Comparison of ENCODE assay signal across 1 cellular context in the genomic region with DNA sequence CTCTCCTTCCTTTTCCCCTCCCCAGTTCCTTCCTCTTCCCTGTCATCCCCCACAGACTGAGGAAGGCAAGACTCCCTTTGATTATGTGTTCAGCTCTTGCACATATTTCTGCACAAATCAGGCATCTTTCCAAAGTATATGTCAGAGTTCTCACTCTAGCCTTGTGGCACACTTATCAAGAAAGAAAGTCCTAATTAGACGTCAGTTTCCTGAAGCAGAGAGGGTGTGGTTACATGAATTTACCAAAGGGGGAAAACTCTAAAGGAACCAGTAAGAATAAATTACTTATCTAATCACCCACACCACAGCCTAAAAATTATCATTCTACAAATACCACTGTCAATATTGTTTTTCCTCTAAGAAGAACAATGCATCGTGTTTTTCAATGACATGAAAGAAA.
TF ChIP-seq lines count a peak whose summit lies in the region.

No MANE protein-coding gene starts in this region.

TF ChIP-seq in GM23338, 12 proteins besides CTCF, POLR2A, EP300 and RAD21 (continued from another document):
- TF ChIP-seq, protein P1, sequence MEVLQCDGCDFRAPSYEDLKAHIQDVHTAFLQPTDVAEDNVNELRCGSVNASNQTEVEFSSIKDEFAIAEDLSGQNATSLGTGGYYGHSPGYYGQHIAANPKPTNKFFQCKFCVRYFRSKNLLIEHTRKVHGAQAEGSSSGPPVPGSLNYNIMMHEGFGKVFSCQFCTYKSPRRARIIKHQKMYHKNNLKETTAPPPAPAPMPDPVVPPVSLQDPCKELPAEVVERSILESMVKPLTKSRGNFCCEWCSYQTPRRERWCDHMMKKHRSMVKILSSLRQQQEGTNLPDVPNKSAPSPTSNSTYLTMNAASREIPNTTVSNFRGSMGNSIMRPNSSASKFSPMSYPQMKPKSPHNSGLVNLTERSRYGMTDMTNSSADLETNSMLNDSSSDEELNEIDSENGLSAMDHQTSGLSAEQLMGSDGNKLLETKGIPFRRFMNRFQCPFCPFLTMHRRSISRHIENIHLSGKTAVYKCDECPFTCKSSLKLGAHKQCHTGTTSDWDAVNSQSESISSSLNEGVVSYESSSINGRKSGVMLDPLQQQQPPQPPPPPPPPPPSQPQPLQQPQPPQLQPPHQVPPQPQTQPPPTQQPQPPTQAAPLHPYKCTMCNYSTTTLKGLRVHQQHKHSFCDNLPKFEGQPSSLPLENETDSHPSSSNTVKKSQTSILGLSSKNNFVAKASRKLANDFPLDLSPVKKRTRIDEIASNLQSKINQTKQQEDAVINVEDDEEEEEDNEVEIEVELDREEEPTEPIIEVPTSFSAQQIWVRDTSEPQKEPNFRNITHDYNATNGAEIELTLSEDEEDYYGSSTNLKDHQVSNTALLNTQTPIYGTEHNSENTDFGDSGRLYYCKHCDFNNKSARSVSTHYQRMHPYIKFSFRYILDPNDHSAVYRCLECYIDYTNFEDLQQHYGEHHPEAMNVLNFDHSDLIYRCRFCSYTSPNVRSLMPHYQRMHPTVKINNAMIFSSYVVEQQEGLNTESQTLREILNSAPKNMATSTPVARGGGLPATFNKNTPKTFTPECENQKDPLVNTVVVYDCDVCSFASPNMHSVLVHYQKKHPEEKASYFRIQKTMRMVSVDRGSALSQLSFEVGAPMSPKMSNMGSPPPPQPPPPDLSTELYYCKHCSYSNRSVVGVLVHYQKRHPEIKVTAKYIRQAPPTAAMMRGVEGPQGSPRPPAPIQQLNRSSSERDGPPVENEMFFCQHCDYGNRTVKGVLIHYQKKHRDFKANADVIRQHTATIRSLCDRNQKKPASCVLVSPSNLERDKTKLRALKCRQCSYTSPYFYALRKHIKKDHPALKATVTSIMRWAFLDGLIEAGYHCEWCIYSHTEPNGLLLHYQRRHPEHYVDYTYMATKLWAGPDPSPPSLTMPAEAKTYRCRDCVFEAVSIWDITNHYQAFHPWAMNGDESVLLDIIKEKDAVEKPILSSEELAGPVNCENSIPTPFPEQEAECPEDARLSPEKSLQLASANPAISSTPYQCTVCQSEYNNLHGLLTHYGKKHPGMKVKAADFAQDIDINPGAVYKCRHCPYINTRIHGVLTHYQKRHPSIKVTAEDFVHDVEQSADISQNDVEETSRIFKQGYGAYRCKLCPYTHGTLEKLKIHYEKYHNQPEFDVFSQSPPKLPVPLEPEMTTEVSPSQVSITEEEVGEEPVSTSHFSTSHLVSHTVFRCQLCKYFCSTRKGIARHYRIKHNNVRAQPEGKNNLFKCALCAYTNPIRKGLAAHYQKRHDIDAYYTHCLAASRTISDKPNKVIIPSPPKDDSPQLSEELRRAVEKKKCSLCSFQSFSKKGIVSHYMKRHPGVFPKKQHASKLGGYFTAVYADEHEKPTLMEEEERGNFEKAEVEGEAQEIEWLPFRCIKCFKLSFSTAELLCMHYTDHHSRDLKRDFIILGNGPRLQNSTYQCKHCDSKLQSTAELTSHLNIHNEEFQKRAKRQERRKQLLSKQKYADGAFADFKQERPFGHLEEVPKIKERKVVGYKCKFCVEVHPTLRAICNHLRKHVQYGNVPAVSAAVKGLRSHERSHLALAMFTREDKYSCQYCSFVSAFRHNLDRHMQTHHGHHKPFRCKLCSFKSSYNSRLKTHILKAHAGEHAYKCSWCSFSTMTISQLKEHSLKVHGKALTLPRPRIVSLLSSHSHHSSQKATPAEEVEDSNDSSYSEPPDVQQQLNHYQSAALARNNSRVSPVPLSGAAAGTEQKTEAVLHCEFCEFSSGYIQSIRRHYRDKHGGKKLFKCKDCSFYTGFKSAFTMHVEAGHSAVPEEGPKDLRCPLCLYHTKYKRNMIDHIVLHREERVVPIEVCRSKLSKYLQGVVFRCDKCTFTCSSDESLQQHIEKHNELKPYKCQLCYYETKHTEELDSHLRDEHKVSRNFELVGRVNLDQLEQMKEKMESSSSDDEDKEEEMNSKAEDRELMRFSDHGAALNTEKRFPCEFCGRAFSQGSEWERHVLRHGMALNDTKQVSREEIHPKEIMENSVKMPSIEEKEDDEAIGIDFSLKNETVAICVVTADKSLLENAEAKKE (CRISPR knock-in tag; IDR thresholded peaks at IDR 0.05) = no peak
- TF ChIP-seq STAT1 (IDR thresholded peaks at IDR 0.05; ENCODE audit: unreplicated experiment) (no peak), POLR2AphosphoS5 (IDR thresholded peaks at IDR 0.05; ENCODE audit: low read depth) (no peak), NANOG (IDR thresholded peaks at IDR 0.05; ENCODE audit: borderline replicate concordance) (no peak), JUNB (IDR thresholded peaks at IDR 0.05; ENCODE audit: unreplicated experiment) (no peak), ETS1 (IDR thresholded peaks at IDR 0.05) (no peak)
